Comparison of ENCODE assay signal across 8 cellular contexts in the genomic region with DNA sequence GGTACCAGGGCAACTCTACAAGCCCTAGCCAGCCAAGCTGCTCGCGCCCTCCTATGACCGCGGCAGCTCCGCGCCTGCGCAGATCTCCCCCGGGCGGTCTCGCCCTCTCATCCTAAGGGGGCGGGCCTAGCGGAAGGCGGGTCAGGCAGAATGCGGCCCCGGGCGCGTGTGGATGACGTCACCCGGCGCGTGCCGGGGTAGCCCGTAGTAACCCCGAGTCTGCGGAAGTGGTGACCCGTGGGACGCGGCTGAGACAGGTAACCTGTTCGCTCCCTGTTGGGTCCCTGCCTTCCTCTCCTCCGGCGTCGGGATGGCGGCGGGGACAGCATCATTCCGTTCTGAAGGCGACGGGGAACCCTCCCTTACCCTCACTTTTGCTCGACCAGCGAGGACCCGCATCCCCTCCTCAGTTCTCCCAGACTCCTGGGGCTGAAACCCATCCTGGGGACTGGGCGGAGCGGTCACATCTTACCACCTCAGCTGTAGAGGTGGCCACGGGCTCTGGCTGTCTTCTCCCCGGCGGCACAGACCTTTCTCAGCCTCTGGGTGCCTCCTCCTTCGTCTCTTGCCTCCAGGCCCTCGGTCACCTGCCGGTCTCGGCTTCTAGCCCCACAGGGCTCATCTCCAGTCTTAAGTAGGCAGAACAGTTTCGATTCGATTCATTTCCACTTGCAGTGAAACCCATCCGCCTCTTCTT. TPM values are rescaled to one million over a fixed set of nuclear protein-coding genes. Genes with fewer than 3 reads are reported as not detected.
DNase-seq lines count a peak whose midpoint lies in the region; ATAC-seq and TF ChIP-seq lines count a peak whose summit lies in the region.

A gene with protein sequence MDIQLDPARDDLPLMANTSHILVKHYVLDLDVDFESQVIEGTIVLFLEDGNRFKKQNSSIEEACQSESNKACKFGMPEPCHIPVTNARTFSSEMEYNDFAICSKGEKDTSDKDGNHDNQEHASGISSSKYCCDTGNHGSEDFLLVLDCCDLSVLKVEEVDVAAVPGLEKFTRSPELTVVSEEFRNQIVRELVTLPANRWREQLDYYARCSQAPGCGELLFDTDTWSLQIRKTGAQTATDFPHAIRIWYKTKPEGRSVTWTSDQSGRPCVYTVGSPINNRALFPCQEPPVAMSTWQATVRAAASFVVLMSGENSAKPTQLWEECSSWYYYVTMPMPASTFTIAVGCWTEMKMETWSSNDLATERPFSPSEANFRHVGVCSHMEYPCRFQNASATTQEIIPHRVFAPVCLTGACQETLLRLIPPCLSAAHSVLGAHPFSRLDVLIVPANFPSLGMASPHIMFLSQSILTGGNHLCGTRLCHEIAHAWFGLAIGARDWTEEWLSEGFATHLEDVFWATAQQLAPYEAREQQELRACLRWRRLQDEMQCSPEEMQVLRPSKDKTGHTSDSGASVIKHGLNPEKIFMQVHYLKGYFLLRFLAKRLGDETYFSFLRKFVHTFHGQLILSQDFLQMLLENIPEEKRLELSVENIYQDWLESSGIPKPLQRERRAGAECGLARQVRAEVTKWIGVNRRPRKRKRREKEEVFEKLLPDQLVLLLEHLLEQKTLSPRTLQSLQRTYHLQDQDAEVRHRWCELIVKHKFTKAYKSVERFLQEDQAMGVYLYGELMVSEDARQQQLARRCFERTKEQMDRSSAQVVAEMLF (plus strand): TSS at position 205 of the 697 bp plus-strand sequence. CDS start 33,085 bp downstream, outside the sequence.

- 0 to 1% methylated on average over 30 to 51 of the region's 52 CpGs for WGBS in testis, 2 donors

- no peaks in the 10 kb centered on the region for H3K9me3 ChIP-seq in testis

- H3K27me3 ChIP-seq in testis = no peaks in the 10 kb centered on the region

- no peaks in the 10 kb centered on the region for H3K36me3 Mint-ChIP-seq in activated naive CD8-positive, alpha-beta T cell

- TF ChIP-seq CTCF in omental fat pad (IDR thresholded peaks at IDR 0.05) (no peak), testis (IDR thresholded peaks at IDR 0.05) (peak in 1 of 3 experiments; percentile 17)

- peak; percentile 92 for DNase-seq in NCI-H1092 treated with DMSO at 0.1 percent for 48 hours (lab: John Stamatoyannopoulos, UW)
- peak; percentile 58 for DNase-seq in SKM-1 (lab: John Stamatoyannopoulos, UW; ENCODE audit: unreplicated experiment)
- DNase-seq in glomerular visceral epithelial cell (ENCODE audit: extremely low spot score) = peak; percentile 97
- peak; percentile 96 for DNase-seq in omental fat pad (ENCODE audit: low spot score)
- DNase-seq in testis = peak; percentile 99

- H3K27me3 Mint-ChIP-seq in activated naive CD8-positive, alpha-beta T cell = no peaks in the 10 kb centered on the region

- H3K4me3 Mint-ChIP-seq in activated naive CD8-positive, alpha-beta T cell = peak within 1 kb of the TSS; percentile 97

- intact Hi-C loops in testis (cut with DNase I; ENCODE audit: low total_unique reads) = no loop called here

- TF ChIP-seq POLR2A in testis (IDR thresholded peaks at IDR 0.05) = no peak

- ATAC-seq in HG02610 (IDR thresholded peaks at IDR 0.05; ENCODE audit: unreplicated experiment) (peak; percentile 91), omental fat pad (ENCODE audit: low FRiP score) (peak; percentile 100)

- H3K4me1 Mint-ChIP-seq in activated naive CD8-positive, alpha-beta T cell (ENCODE audit: low read depth) = peaks cover 9% of the 10 kb centered on the region

- H3K4me3 ChIP-seq in GM08714 (ENCODE audit: low read length) (peak within 1 kb of the TSS; percentile 86), testis (peak within 1 kb of the TSS; percentile 69 to 92)

- H3K4me1 ChIP-seq in testis = peaks cover 3% of the 10 kb centered on the region

- H3K36me3 ChIP-seq in testis (ENCODE audit: low read depth, missing control alignments) = no peaks in the 10 kb centered on the region

- peak within 1 kb of the TSS; percentile 93 for H3K27ac Mint-ChIP-seq in activated naive CD8-positive, alpha-beta T cell

- peak within 1 kb of the TSS; percentile 84 to 86 for H3K27ac ChIP-seq in testis

- no peaks in the 10 kb centered on the region for H3K9me3 Mint-ChIP-seq in activated naive CD8-positive, alpha-beta T cell (ENCODE audit: low read depth)

RNA-seq across cellular contexts. Expression of the gene that starts here (rescaled TPM):
- total RNA-seq in omental fat pad (100 to 1,000 TPM in 1 of 4 donors, 10 to 100 TPM in 3; 45.9 to 102 (median 55.1) TPM), testis (10 to 100 TPM; 80.4 to 95.0 TPM)
- 31.4 TPM for polyA plus RNA-seq in testis (ENCODE audit: insufficient read depth, low read depth, low replicate concordance)

Comparison
In these comparisons a context has a peak if more than half of its experiments do, and no peak if none do; other contexts are left out.
1. Peak in every context shown above with its lines: DNase-seq, ATAC-seq, H3K4me3 ChIP-seq and H3K27ac ChIP-seq.